10 cellular contexts compared by ENCODE assay signal in the genomic region with DNA sequence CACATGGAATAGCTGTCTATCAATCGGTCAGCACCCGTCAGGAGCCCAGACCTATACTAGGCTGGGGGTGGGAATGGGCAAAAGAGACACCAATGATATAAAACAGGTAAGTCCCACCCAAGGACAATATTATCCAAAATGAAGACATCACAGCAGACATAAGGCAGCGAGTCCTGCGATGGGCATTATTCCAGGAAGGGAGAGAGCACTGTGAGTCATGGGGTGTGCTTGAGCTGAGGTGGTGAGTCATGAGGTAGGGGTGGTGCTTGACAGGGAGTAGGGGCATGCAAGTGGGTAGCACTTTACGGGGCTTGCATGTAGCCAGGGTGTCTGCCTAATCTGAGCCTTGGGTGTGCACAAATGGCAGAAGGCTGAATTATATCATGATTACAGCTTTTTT.
DNase-seq lines count a peak whose midpoint lies in the region; ATAC-seq and TF ChIP-seq lines count a peak whose summit lies in the region.
"Had no signal": no experiment of that assay in that cellular context is flagged by ENCODE, and none has a peak within 500 bp of the region (broad histone marks: within the 10 kb centered on the region; RNA-seq: fewer than 3 reads in every experiment).

No MANE protein-coding gene starts in this region.

- H3K4me3 ChIP-seq in PC-3 (ENCODE audit: low read length): no peak overlapping the region

- H3K9me3 Mint-ChIP-seq in WTC11: peaks cover 7% of the 10 kb centered on the region

- peaks cover 16% of the 10 kb centered on the region for H3K4me1 Mint-ChIP-seq in WTC11

- no peaks in the 10 kb centered on the region for H4K20me1 ChIP-seq in PC-3 (ENCODE audit: low read length)

- no TSS peak for BruUV-seq in PC-3 (replicated peaks; lab: Mats Ljungman, UMichigan)

- H2AFZ ChIP-seq in PC-3 (ENCODE audit: low read length): no peak overlapping the region

- TF ChIP-seq CTCF in PC-3 (conservative IDR thresholded peaks at IDR 0.05; ENCODE audit: low read depth, low read length) (no peak), WTC11 (IDR thresholded peaks at IDR 0.05) (no peak)

- H3K27me3 ChIP-seq in PC-3 (ENCODE audit: low read length): no peaks in the 10 kb centered on the region

- H3K79me2 ChIP-seq in PC-3 (ENCODE audit: low read length): no peaks in the 10 kb centered on the region

- H3K4me1 ChIP-seq in PC-3 (ENCODE audit: insufficient read depth, low read length): no peaks in the 10 kb centered on the region

- DNase-seq in DMS 273 (lab: John Stamatoyannopoulos, UW; ENCODE audit: unreplicated experiment) (peak; percentile 2), DMS 273 treated with DMSO at 0.1 percent for 48 hours (lab: John Stamatoyannopoulos, UW) (no peak), PC-3 (peak; percentile 50), epithelial cell of prostate (ENCODE audit: low read depth, low spot score) (peak; percentile 39), renal cortical epithelial cell (ENCODE audit: low read depth) (peak; percentile 49), WTC11 (ENCODE audit: low spot score) (no peak), sciatic nerve (ENCODE audit: low spot score) (no peak), NCI-H1436 treated with DMSO at 0.1 percent for 48 hours (lab: John Stamatoyannopoulos, UW) (no peak)
- DNase-seq: NCI-H1694 treated with DMSO at 0.1 percent for 48 hours had no signal

- H3K4me2 ChIP-seq in PC-3 (ENCODE audit: low read length): no peak overlapping the region

- H3K36me3 ChIP-seq in PC-3 (ENCODE audit: low read depth, low read length): no peaks in the 10 kb centered on the region

- no peaks in the 10 kb centered on the region for H3K9me2 ChIP-seq in PC-3 (replicated peaks; ENCODE audit: low read length)

- no peak overlapping the region for H3K9ac ChIP-seq in PC-3 (ENCODE audit: low read length)

- H3K9me3 ChIP-seq in PC-3 (ENCODE audit: low read length): peaks cover 8% of the 10 kb centered on the region; the same call in 1 of the 2 replicates

- intact Hi-C loops in PC-3 (cut with micrococcal nuclease): no loop called here
- intact Hi-C loops in sciatic nerve (cut with DNase I): no loop called here

- no peaks in the 10 kb centered on the region for H3F3A ChIP-seq in PC-3 (ENCODE audit: low read length, unreplicated experiment)

- CTCF ChIA-PET in PC-3 (lab: Charles Lee): no interaction called here
- CTCF ChIA-PET in WTC11 (lab: Charles Lee): interaction anchor here (1.1 kb wide), 1 partner anchor 106 kb away, joined by 3 read pairs; no protein-coding TSS in a partner anchor

- H3K27me3 Mint-ChIP-seq in WTC11 (ENCODE audit: low read depth): peaks cover 98% of the 10 kb centered on the region

- H3K36me3 Mint-ChIP-seq in WTC11: peaks cover 6% of the 10 kb centered on the region

- no peak overlapping the region for H3K4me3 Mint-ChIP-seq in WTC11

- H3K27ac ChIP-seq in PC-3 (ENCODE audit: low read length) (no peak overlapping the region), epithelial cell of prostate (no peak overlapping the region)
- H3K27ac ChIP-seq: 22Rv1 had no signal

- no peak for ATAC-seq in PC-3
- no peak for ATAC-seq in WTC11
- ATAC-seq in sciatic nerve: no peak

- H3K27ac Mint-ChIP-seq in WTC11: no peak overlapping the region

- POLR2A ChIA-PET in PC-3 (lab: Charles Lee; ENCODE audit: unreplicated experiment): no interaction called here
- POLR2A ChIA-PET in WTC11 (lab: Charles Lee): no interaction called here

TF ChIP-seq in WTC11, 78 proteins besides CTCF, POLR2A, EP300 and RAD21:
- TF ChIP-seq RORB (CRISPR knock-in tag; IDR thresholded peaks at IDR 0.05) (no peak), CREM (CRISPR knock-in tag; IDR thresholded peaks at IDR 0.05) (no peak), OVOL2 (CRISPR knock-in tag; IDR thresholded peaks at IDR 0.05; ENCODE audit: borderline replicate concordance) (no peak), TEAD4 (CRISPR knock-in tag; IDR thresholded peaks at IDR 0.05) (no peak), ESRRA (CRISPR knock-in tag; IDR thresholded peaks at IDR 0.05; ENCODE audit: borderline replicate concordance) (no peak), CBFB (CRISPR knock-in tag; IDR thresholded peaks at IDR 0.05; ENCODE audit: low read depth) (no peak), STAT6 (CRISPR knock-in tag; conservative IDR thresholded peaks at IDR 0.05; ENCODE audit: low read depth) (no peak), JUN (CRISPR knock-in tag; IDR thresholded peaks at IDR 0.05) (no peak)
- TF ChIP-seq, protein P1, sequence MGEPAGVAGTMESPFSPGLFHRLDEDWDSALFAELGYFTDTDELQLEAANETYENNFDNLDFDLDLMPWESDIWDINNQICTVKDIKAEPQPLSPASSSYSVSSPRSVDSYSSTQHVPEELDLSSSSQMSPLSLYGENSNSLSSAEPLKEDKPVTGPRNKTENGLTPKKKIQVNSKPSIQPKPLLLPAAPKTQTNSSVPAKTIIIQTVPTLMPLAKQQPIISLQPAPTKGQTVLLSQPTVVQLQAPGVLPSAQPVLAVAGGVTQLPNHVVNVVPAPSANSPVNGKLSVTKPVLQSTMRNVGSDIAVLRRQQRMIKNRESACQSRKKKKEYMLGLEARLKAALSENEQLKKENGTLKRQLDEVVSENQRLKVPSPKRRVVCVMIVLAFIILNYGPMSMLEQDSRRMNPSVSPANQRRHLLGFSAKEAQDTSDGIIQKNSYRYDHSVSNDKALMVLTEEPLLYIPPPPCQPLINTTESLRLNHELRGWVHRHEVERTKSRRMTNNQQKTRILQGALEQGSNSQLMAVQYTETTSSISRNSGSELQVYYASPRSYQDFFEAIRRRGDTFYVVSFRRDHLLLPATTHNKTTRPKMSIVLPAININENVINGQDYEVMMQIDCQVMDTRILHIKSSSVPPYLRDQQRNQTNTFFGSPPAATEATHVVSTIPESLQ (CRISPR knock-in tag; IDR thresholded peaks at IDR 0.05): no peak

Comparison
In these comparisons a context has a peak if more than half of its experiments do, and no peak if none do; other contexts are left out.
1. DNase-seq: peak in DMS 273 (single experiment), PC-3 (single experiment), epithelial cell of prostate (single experiment) and renal cortical epithelial cell (single experiment); none in DMS 273 treated with DMSO at 0.1 percent for 48 hours (single experiment), WTC11 (single experiment), sciatic nerve (single experiment) and NCI-H1436 treated with DMSO at 0.1 percent for 48 hours (single experiment).